In the genomic region with DNA sequence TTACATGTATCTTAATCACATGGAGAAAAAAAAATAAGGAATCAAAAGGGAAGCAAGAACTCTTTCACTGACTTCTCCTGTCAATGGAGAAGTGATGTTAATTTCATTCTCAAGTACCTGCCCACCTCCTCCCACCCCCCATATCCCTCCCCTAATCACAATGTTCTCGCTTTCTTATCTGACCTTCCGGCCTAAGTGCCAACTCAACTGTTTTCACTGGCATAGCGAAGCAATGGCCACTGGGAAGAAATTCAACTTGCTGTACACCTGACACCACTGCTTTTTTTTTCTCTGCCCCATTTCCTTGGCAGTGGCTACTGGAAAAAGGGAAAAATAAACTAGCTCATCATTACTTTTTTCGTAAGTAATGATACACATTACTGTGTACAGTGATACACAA, we compare ENCODE assay signal across 18 cellular contexts. TPM values are rescaled to one million over a fixed set of nuclear protein-coding genes. Genes with fewer than 3 reads are reported as not detected.
DNase-seq lines count a peak whose midpoint lies in the region; ATAC-seq, FAIRE-seq and TF ChIP-seq lines count a peak whose summit lies in the region.
"Had no signal": no experiment of that assay in that cellular context is flagged by ENCODE, and none has a peak within 500 bp of the region (broad histone marks: within the 10 kb centered on the region; RNA-seq: fewer than 3 reads in every experiment).

No MANE protein-coding gene starts in this region.

- H3K36me3 ChIP-seq in Loucy (ENCODE audit: insufficient read depth, low read length) (peaks cover 45% of the 10 kb centered on the region; the same call in 1 of the 2 replicates), endothelial cell of umbilical vein (ENCODE audit: control insufficient read depth in 2 of 2, extremely low read depth in 1 of 2, insufficient read depth in 2 of 2, low read length in 2 of 2) (peaks cover 0 to 2% of the 10 kb centered on the region in 2 experiments), pancreas (no peaks in the 10 kb centered on the region)

- H3K79me2 ChIP-seq in Loucy (ENCODE audit: insufficient read depth, low read length), result peaks cover 64% of the 10 kb centered on the region
- peaks cover 24% of the 10 kb centered on the region for H3K79me2 ChIP-seq in endothelial cell of umbilical vein (ENCODE audit: control insufficient read depth, insufficient read depth, low read length)

- H3K4me1 Mint-ChIP-seq in activated T-cell treated with anti-CD3 and anti-CD28 coated beads, Interleukin-2, amount 50 U/mL, for 72 hours (ENCODE audit: low read depth), result no peaks in the 10 kb centered on the region

- H3K27ac ChIP-seq in endothelial cell of umbilical vein (ENCODE audit: insufficient read depth, low read depth, low read length) (no peak overlapping the region), pancreas (peak overlapping the region in 2 of 4 donors; percentile 17 to 50)
- H3K27ac ChIP-seq: BLaER1, GM23248, HL-60 had no signal

- no peaks in the 10 kb centered on the region for H3K9me3 Mint-ChIP-seq in activated T-cell treated with anti-CD3 and anti-CD28 coated beads, Interleukin-2, amount 50 U/mL, for 72 hours

- H3K4me3 Mint-ChIP-seq in activated T-cell treated with anti-CD3 and anti-CD28 coated beads, Interleukin-2, amount 50 U/mL, for 72 hours, result no peak overlapping the region

- BruUV-seq in endothelial cell of umbilical vein (replicated peaks; lab: Mats Ljungman, UMichigan), result no TSS peak

- CTCF ChIA-PET in endothelial cell of umbilical vein (lab: Charles Lee), result interaction anchor here (0.8 to 1.5 kb wide), 3 partner anchors 8 to 296 kb away, joined by 3 to 4 read pairs (median 4); no protein-coding TSS in a partner anchor

- POLR2A ChIA-PET in endothelial cell of umbilical vein (lab: Charles Lee), result interaction anchor here (0.7 kb wide), 1 partner anchor 141 kb away, joined by 5 read pairs; no protein-coding TSS in a partner anchor

- no peak for TF ChIP-seq POLR2A in endothelial cell of umbilical vein (IDR thresholded peaks at IDR 0.05; ENCODE audit: low read depth, low read length)

- H3K9me3 ChIP-seq in Loucy (ENCODE audit: insufficient read depth, low read depth, low read length) (no peaks in the 10 kb centered on the region), endothelial cell of umbilical vein (replicated peaks; ENCODE audit: control insufficient read depth, insufficient read depth, low read length) (no peaks in the 10 kb centered on the region), pancreas (no peaks in the 10 kb centered on the region)
- H3K9me3 ChIP-seq: BLaER1 had no signal

- no peaks in the 10 kb centered on the region for H3K9me2 ChIP-seq in Loucy (replicated peaks; ENCODE audit: low read depth, low read length)

- dilution Hi-C loops in endothelial cell of umbilical vein (cut with MboI; ENCODE audit: extremely low pct_ligation_motif_present, low sequenced_read_pairs), result no loop called here

- H3K9me1 ChIP-seq in endothelial cell of umbilical vein (replicated peaks; ENCODE audit: control insufficient read depth, extremely low read depth, insufficient read depth, low read length), result no peaks in the 10 kb centered on the region

- WGBS in pancreas, 2 donors, result 36 to 38% methylated on average over 4 of the region's 4 CpGs

- no peak overlapping the region for H3K9ac ChIP-seq in Loucy (ENCODE audit: low read depth, low read length, poor library complexity, severe bottlenecking)
- no peak overlapping the region for H3K9ac ChIP-seq in endothelial cell of umbilical vein (replicated peaks; ENCODE audit: extremely low read depth, insufficient read depth, low read length)
- H3K9ac ChIP-seq: BLaER1, GM23248 had no signal

- peak overlapping the region; percentile 9 for H3K27ac Mint-ChIP-seq in activated T-cell treated with anti-CD3 and anti-CD28 coated beads, Interleukin-2, amount 50 U/mL, for 72 hours

- FAIRE-seq in endothelial cell of umbilical vein (lab: Jason Lieb, UNC), result no peak
- FAIRE-seq in pancreas (lab: Jason Lieb, UNC), result no peak
- FAIRE-seq: GM12878, GM18507, H54 had no signal

- H3K27me3 ChIP-seq in Loucy (ENCODE audit: insufficient read depth, low read length, poor library complexity, severe bottlenecking), result no peaks in the 10 kb centered on the region
- H3K27me3 ChIP-seq in endothelial cell of umbilical vein (ENCODE audit: control insufficient read depth in 2 of 2, insufficient read depth in 2 of 2, low read length in 2 of 2), result no peaks in the 10 kb centered on the region
- no peaks in the 10 kb centered on the region for H3K27me3 ChIP-seq in pancreas
- H3K27me3 ChIP-seq: BLaER1 had no signal

- peaks cover 15 to 35% of the 10 kb centered on the region in 2 donors for H3K36me3 Mint-ChIP-seq in activated T-cell treated with anti-CD3 and anti-CD28 coated beads, Interleukin-2, amount 50 U/mL, for 72 hours (ENCODE audit: insufficient read depth in 2 of 2)

- peak overlapping the region; percentile 49 for H3K4me2 ChIP-seq in Loucy (ENCODE audit: low read depth, low read length, poor library complexity, severe bottlenecking)
- no peak overlapping the region for H3K4me2 ChIP-seq in endothelial cell of umbilical vein (ENCODE audit: insufficient read depth, low read length)
- H3K4me2 ChIP-seq: BLaER1 had no signal

- H3K4me3 ChIP-seq in Loucy (ENCODE audit: low read length, poor library complexity, severe bottlenecking) (peak overlapping the region; percentile 21), endothelial cell of umbilical vein (replicated peaks in 1 of 3; ENCODE audit: insufficient read depth in 1 of 3, low read depth in 1 of 3, low read length in 3 of 3) (no peak overlapping the region), pancreas (no peak overlapping the region)
- H3K4me3 ChIP-seq: BLaER1, GM12878, GM23248 had no signal

- no peak for TF ChIP-seq CTCF in Loucy (conservative IDR thresholded peaks at IDR 0.05; ENCODE audit: low read length)
- TF ChIP-seq CTCF in endothelial cell of umbilical vein (IDR thresholded peaks at IDR 0.05; ENCODE audit: extremely low read depth in 1 of 2, insufficient read depth in 1 of 2, low read depth in 1 of 2, low read length in 2 of 2), result no peak
- TF ChIP-seq CTCF in pancreas (IDR thresholded peaks at IDR 0.05), result no peak

- H2AFZ ChIP-seq in Loucy (ENCODE audit: low read length), result no peak overlapping the region
- no peak overlapping the region for H2AFZ ChIP-seq in endothelial cell of umbilical vein (ENCODE audit: low read depth, low read length)
- H2AFZ ChIP-seq: GM23248 had no signal

- intact Hi-C loops in endothelial cell of umbilical vein (cut with micrococcal nuclease) (no loop called here), pancreas (cut with DNase I) (loop anchor here in 1 of 3 donors (10.0 kb wide), 1 partner anchor 147 kb away; no protein-coding TSS in a partner anchor)

- H3K4me1 ChIP-seq in Loucy (ENCODE audit: insufficient read depth, low read length, poor library complexity, severe bottlenecking), result peaks cover 33% of the 10 kb centered on the region
- peaks cover 20% of the 10 kb centered on the region for H3K4me1 ChIP-seq in endothelial cell of umbilical vein (ENCODE audit: control insufficient read depth, extremely low read depth, insufficient read depth, low read length)
- peaks cover 0 to 12% (median 5%) of the 10 kb centered on the region in 3 donors for H3K4me1 ChIP-seq in pancreas

- no peak for DNase-seq in activated T-cell treated with anti-CD3 and anti-CD28 coated beads, Interleukin-2, amount 50 U/mL, for 72 hours
- DNase-seq in activated T-cell treated with anti-CD3 and anti-CD28 coated beads, Interleukin-2, amount 50 U/mL, for 48 hours, result no peak
- DNase-seq in endothelial cell of umbilical vein (ENCODE audit: low read depth, low spot score), result peak; percentile 52
- peak in 4 of 6 donors; percentile 48 to 70 (median 54) for DNase-seq in pancreas
- no peak for DNase-seq in hypothalamus (lab: John Stamatoyannopoulos, UW)
- no peak for DNase-seq in HUDEP-2 (lab: John Stamatoyannopoulos, UW; ENCODE audit: unreplicated experiment in 76 of 76)
- DNase-seq: 8988T, AML-193, DMS79, GM23248 had no signal

- no peaks in the 10 kb centered on the region for H3K27me3 Mint-ChIP-seq in activated T-cell treated with anti-CD3 and anti-CD28 coated beads, Interleukin-2, amount 50 U/mL, for 72 hours (ENCODE audit: low read depth)

- no peaks in the 10 kb centered on the region for H3F3A ChIP-seq in Loucy (ENCODE audit: low read depth)

- peaks cover 15% of the 10 kb centered on the region for H4K20me1 ChIP-seq in Loucy (ENCODE audit: insufficient read depth, low read length, poor library complexity, severe bottlenecking)
- no peaks in the 10 kb centered on the region for H4K20me1 ChIP-seq in endothelial cell of umbilical vein (replicated peaks; ENCODE audit: control insufficient read depth, extremely low read depth, insufficient read depth, low read length)
- H4K20me1 ChIP-seq: BLaER1 had no signal

- no peak for ATAC-seq in activated T-cell treated with anti-CD3 and anti-CD28 coated beads, Interleukin-2, amount 50 U/mL, for 72 hours (replicated peaks in 1 of 2)
- peak; percentile 34 to 71 (median 49) for ATAC-seq in pancreas
- no peak for ATAC-seq in HG03460 (IDR thresholded peaks at IDR 0.05; ENCODE audit: unreplicated experiment)
- ATAC-seq: GM12878, HCT116 had no signal

TF ChIP-seq in endothelial cell of umbilical vein, 7 proteins besides CTCF, POLR2A, EP300 and RAD21 (continues in another document):
- TF ChIP-seq POLR2AphosphoS5 (IDR thresholded peaks at IDR 0.05; ENCODE audit: insufficient read depth, low read depth, low read length), result no peak
- TF ChIP-seq MYC (IDR thresholded peaks at IDR 0.05; ENCODE audit: low read depth, low read length), result no peak
- no peak for TF ChIP-seq JUN (IDR thresholded peaks at IDR 0.05; ENCODE audit: borderline replicate concordance, insufficient read depth, insufficient read length, low read depth)
- TF ChIP-seq GATA2 (IDR thresholded peaks at IDR 0.05; ENCODE audit: insufficient read depth, insufficient read length, low read depth, low read length), result no peak
- TF ChIP-seq FOS (IDR thresholded peaks at IDR 0.05; ENCODE audit: borderline replicate concordance, insufficient read depth, low read length), result no peak
- TF ChIP-seq, protein P1, sequence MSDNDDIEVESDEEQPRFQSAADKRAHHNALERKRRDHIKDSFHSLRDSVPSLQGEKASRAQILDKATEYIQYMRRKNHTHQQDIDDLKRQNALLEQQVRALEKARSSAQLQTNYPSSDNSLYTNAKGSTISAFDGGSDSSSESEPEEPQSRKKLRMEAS (IDR thresholded peaks at IDR 0.05; ENCODE audit: insufficient read depth, insufficient read length), result no peak

RNA-seq across cellular contexts. Expression of a gene that starts 3.8 kb away (rescaled TPM):
- total RNA-seq in activated T-cell treated with anti-CD3 and anti-CD28 coated beads, Interleukin-2, amount 50 U/mL, for 72 hours, result 10 to 100 TPM; 27.8 to 31.5 TPM
- total RNA-seq in endothelial cell of umbilical vein, result 15.5 and 21.7 TPM in 2 replicates
- polyA plus RNA-seq in endothelial cell of umbilical vein, result 2.0 and 3.0 TPM in 2 replicates
- polyA plus RNA-seq in endothelial cell of umbilical vein (2011; cell fraction: cytosol; rRNA removed), result 4.4 and 4.7 TPM in 2 replicates
- polyA plus RNA-seq in endothelial cell of umbilical vein (2011; cell fraction: nucleus; rRNA removed), result 3.4 and 4.2 TPM in 2 replicates
- polyA plus RNA-seq in endothelial cell of umbilical vein (2012), result 3.9 and 9.8 TPM in 2 replicates
- 1.9 and 2.7 TPM in 2 replicates for polyA minus RNA-seq in endothelial cell of umbilical vein
- polyA minus RNA-seq in endothelial cell of umbilical vein (2011; cell fraction: cytosol; rRNA and poly(A)+ RNA removed), result 11.2 TPM
- polyA minus RNA-seq in endothelial cell of umbilical vein (2011; cell fraction: nucleus; rRNA and poly(A)+ RNA removed), result 3.2 and 6.3 TPM in 2 replicates
- under 1 TPM in 4 of 6 donors, not detected in 2; 0.14 to 0.69 (median 0.29) TPM for total RNA-seq in pancreas
- under 1 TPM; 0.09 to 0.11 TPM for polyA plus RNA-seq in pancreas

Comparison
In these comparisons a context has a peak if more than half of its experiments do, and no peak if none do; other contexts are left out.
1. ATAC-seq: peak in pancreas (4 of 4); none in activated T-cell treated with anti-CD3 and anti-CD28 coated beads, Interleukin-2, amount 50 U/mL, for 72 hours (0 of 2) and HG03460 (single experiment).
2. DNase-seq: peak in endothelial cell of umbilical vein (single experiment) and pancreas (4 of 6); none in activated T-cell treated with anti-CD3 and anti-CD28 coated beads, Interleukin-2, amount 50 U/mL, for 72 hours (0 of 2), activated T-cell treated with anti-CD3 and anti-CD28 coated beads, Interleukin-2, amount 50 U/mL, for 48 hours (0 of 2), hypothalamus (0 of 51) and HUDEP-2 (0 of 76).